ENCODE assay signal across 21 cellular contexts in genomic region chr4:112982677-112983076, GRCh38.
DNase-seq lines count a peak whose midpoint lies in the region; TF ChIP-seq lines count a peak whose summit lies in the region.
"Had no signal": no experiment of that assay in that cellular context is flagged by ENCODE, and none has a peak within 500 bp of the region (broad histone marks: within the 10 kb centered on the region; RNA-seq: fewer than 3 reads in every experiment).

No MANE protein-coding gene starts in this region.

- H3K27me3 ChIP-seq in suprapubic skin = no peaks in the 10 kb centered on the region
- H3K27me3 ChIP-seq: BLaER1 treated with 17β-estradiol and CSF1 and Interleukin-3, amounts not matched to agents 10 nM and 100 nM; esophagus muscularis mucosa; ovary had no signal

- no peaks in the 10 kb centered on the region for H3K4me1 Mint-ChIP-seq in immature natural killer cell
- H3K4me1 Mint-ChIP-seq: activated CD8-positive, alpha-beta memory T cell treated with anti-CD3 and anti-CD28 coated beads, Interleukin-2, amount 10 ng/mL, durations not matched to agents 7 days and 5 days; stimulated activated naive CD8-positive, alpha-beta T cell treated with anti-CD3 and anti-CD28 coated beads, Interleukin-15, amount 100 ng/mL, for 72 hours had no signal

- in situ Hi-C loops in G401 (cut with HindIII; ENCODE audit: low sequenced_read_pairs) = no loop called here

- no peaks in the 10 kb centered on the region for H3K36me3 ChIP-seq in suprapubic skin
- H3K36me3 ChIP-seq: BLaER1 treated with 17β-estradiol and CSF1 and Interleukin-3, amounts not matched to agents 10 nM and 100 nM; esophagus muscularis mucosa; ovary had no signal

- no peak overlapping the region for H3K4me3 Mint-ChIP-seq in immature natural killer cell
- H3K4me3 Mint-ChIP-seq: activated CD8-positive, alpha-beta memory T cell treated with anti-CD3 and anti-CD28 coated beads, Interleukin-2, amount 10 ng/mL, durations not matched to agents 7 days and 5 days; stimulated activated naive CD8-positive, alpha-beta T cell treated with anti-CD3 and anti-CD28 coated beads, Interleukin-15, amount 100 ng/mL, for 72 hours had no signal

- peaks cover 0 to 7% (median 2%) of the 10 kb centered on the region in 6 donors for H3K9me3 Mint-ChIP-seq in immature natural killer cell
- H3K9me3 Mint-ChIP-seq: activated T-helper 2 cell treated with anti-CD3 and anti-CD28 coated beads, Interferon-gamma antibody, Interleukin-2, Interleukin-4, amounts not matched to agents 10 μg/mL and 5 μg/mL and 100 μg/mL, durations not matched to agents 14 hours and 24 hours and 36 hours; stimulated activated naive CD8-positive, alpha-beta T cell treated with anti-CD3 and anti-CD28 coated beads, Interleukin-15, amount 100 ng/mL, for 72 hours had no signal

- WGBS in suprapubic skin = 77% methylated on average over 2 of the region's 2 CpGs

- no peak overlapping the region for H3K27ac Mint-ChIP-seq in immature natural killer cell
- H3K27ac Mint-ChIP-seq: activated CD8-positive, alpha-beta memory T cell treated with anti-CD3 and anti-CD28 coated beads, Interleukin-2, amount 10 ng/mL, durations not matched to agents 7 days and 5 days; activated T-helper 2 cell treated with anti-CD3 and anti-CD28 coated beads, Interferon-gamma antibody, Interleukin-2, Interleukin-4, amounts not matched to agents 10 μg/mL and 5 μg/mL and 100 μg/mL, durations not matched to agents 14 hours and 24 hours and 36 hours; stimulated activated naive CD8-positive, alpha-beta T cell treated with anti-CD3 and anti-CD28 coated beads, Interleukin-15, amount 100 ng/mL, for 72 hours had no signal

- H3K4me1 ChIP-seq in suprapubic skin = no peaks in the 10 kb centered on the region
- H3K4me1 ChIP-seq: BLaER1 treated with 17β-estradiol and CSF1 and Interleukin-3, amounts not matched to agents 10 nM and 100 nM had no signal

- no peak for TF ChIP-seq CTCF in suprapubic skin (IDR thresholded peaks at IDR 0.05)

- no peaks in the 10 kb centered on the region for H3K27me3 Mint-ChIP-seq in immature natural killer cell (ENCODE audit: low read depth in 3 of 3)

- H3K36me3 Mint-ChIP-seq in immature natural killer cell = no peaks in the 10 kb centered on the region
- H3K36me3 Mint-ChIP-seq: activated CD8-positive, alpha-beta memory T cell treated with anti-CD3 and anti-CD28 coated beads, Interleukin-2, amount 10 ng/mL, durations not matched to agents 7 days and 5 days had no signal

- TF ChIP-seq EP300 in suprapubic skin (IDR thresholded peaks at IDR 0.05) = no peak

- H3K9me3 ChIP-seq in suprapubic skin = no peaks in the 10 kb centered on the region
- H3K9me3 ChIP-seq: esophagus muscularis mucosa, ovary had no signal

- no peak for TF ChIP-seq POLR2A in suprapubic skin (IDR thresholded peaks at IDR 0.05)

- DNase-seq in GM03348 (ENCODE audit: low spot score) = peak; percentile 12
- DNase-seq in RKO (ENCODE audit: low spot score) = peak; percentile 3
- peak; percentile 23 for DNase-seq in fibroblast of gingiva (ENCODE audit: low read depth)
- peak; percentile 22 for DNase-seq in pons (ENCODE audit: low spot score)
- DNase-seq in G401 (ENCODE audit: low spot score) = no peak
- no peak for DNase-seq in immature natural killer cell
- DNase-seq in suprapubic skin (ENCODE audit: low spot score in 2 of 2) = no peak
- no peak for DNase-seq in kidney glomerular epithelial cell (lab: John Stamatoyannopoulos, UW)
- DNase-seq: activated CD4-positive, alpha-beta T cell treated with anti-CD3 and anti-CD28 coated beads for 48 hours; activated CD8-positive, alpha-beta memory T cell treated with anti-CD3 and anti-CD28 coated beads, Interleukin-2, amount 10 ng/mL, durations not matched to agents 7 days and 5 days; DMS153; islet precursor cell; mammary epithelial cell; NCI-H1930; NCI-H446; ovary; stimulated activated CD4-positive, alpha-beta T cell treated with anti-CD3 and anti-CD28 coated beads, Interleukin-1b, Interleukin-23, amount 100 ng/mL, for 48 hours; stimulated activated naive CD8-positive, alpha-beta T cell treated with anti-CD3 and anti-CD28 coated beads, Interleukin-15, amount 100 ng/mL, for 72 hours had no signal

- no peak overlapping the region for H3K4me3 ChIP-seq in suprapubic skin
- H3K4me3 ChIP-seq: BLaER1 treated with 17β-estradiol and CSF1 and Interleukin-3, amounts not matched to agents 10 nM and 100 nM; esophagus muscularis mucosa; ovary had no signal

- no peak overlapping the region for H3K27ac ChIP-seq in suprapubic skin
- H3K27ac ChIP-seq: BLaER1 treated with 17β-estradiol and CSF1 and Interleukin-3, amounts not matched to agents 10 nM and 100 nM; esophagus muscularis mucosa; ovary had no signal

Comparison
In these comparisons a context has a peak if more than half of its experiments do, and no peak if none do; other contexts are left out.
1. DNase-seq: peak in GM03348 (single experiment), RKO (single experiment), fibroblast of gingiva (single experiment) and pons (single experiment); none in G401 (single experiment), immature natural killer cell (0 of 3), suprapubic skin (0 of 2) and kidney glomerular epithelial cell (single experiment).